2 cellular contexts compared by ENCODE assay signal in the genomic region with DNA sequence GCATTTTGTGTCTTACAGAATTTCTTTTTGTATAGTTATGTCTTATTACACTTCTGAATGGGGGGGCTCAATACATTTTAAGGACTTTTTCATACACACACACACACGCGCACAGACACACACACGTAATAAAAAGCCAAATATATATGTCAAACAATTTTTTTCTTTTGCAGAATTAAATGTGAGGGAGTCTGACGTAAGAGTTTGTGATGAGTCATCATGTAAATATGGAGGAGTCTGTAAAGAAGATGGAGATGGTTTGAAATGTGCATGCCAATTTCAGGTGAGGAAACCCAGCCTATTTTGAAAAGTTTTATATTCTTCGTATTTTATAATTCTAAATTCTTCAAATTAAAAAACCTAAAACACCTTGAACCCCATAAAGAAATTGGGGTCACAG.
TF ChIP-seq lines count a peak whose summit lies in the region.

No MANE protein-coding gene starts in this region.

TF ChIP-seq in SK-N-SH, 30 proteins besides CTCF, POLR2A, EP300 and RAD21:
- 0 out of 2 replicates have a peak, but pooled peaks have one; percentile 34 for TF ChIP-seq JUND (IDR thresholded peaks at IDR 0.05)
- TF ChIP-seq, protein P1, sequence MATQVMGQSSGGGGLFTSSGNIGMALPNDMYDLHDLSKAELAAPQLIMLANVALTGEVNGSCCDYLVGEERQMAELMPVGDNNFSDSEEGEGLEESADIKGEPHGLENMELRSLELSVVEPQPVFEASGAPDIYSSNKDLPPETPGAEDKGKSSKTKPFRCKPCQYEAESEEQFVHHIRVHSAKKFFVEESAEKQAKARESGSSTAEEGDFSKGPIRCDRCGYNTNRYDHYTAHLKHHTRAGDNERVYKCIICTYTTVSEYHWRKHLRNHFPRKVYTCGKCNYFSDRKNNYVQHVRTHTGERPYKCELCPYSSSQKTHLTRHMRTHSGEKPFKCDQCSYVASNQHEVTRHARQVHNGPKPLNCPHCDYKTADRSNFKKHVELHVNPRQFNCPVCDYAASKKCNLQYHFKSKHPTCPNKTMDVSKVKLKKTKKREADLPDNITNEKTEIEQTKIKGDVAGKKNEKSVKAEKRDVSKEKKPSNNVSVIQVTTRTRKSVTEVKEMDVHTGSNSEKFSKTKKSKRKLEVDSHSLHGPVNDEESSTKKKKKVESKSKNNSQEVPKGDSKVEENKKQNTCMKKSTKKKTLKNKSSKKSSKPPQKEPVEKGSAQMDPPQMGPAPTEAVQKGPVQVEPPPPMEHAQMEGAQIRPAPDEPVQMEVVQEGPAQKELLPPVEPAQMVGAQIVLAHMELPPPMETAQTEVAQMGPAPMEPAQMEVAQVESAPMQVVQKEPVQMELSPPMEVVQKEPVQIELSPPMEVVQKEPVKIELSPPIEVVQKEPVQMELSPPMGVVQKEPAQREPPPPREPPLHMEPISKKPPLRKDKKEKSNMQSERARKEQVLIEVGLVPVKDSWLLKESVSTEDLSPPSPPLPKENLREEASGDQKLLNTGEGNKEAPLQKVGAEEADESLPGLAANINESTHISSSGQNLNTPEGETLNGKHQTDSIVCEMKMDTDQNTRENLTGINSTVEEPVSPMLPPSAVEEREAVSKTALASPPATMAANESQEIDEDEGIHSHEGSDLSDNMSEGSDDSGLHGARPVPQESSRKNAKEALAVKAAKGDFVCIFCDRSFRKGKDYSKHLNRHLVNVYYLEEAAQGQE (IDR thresholded peaks at IDR 0.05; ENCODE audit: low read depth, low read length) = no peak

TF ChIP-seq in SK-N-SH treated with all-trans-retinoic acid at 6 μM for 48 hours, 23 proteins besides CTCF, POLR2A, EP300 and RAD21:
- TF ChIP-seq ZNF8 (CRISPR knock-in tag; IDR thresholded peaks at IDR 0.05) = no peak
- TF ChIP-seq PPARA (CRISPR knock-in tag; IDR thresholded peaks at IDR 0.05; ENCODE audit: borderline replicate concordance) = no peak
- no peak for TF ChIP-seq ZNF565 (CRISPR knock-in tag; conservative IDR thresholded peaks at IDR 0.05; ENCODE audit: low read depth)
- TF ChIP-seq TOX (CRISPR knock-in tag; IDR thresholded peaks at IDR 0.05; ENCODE audit: borderline replicate concordance) = no peak
- TF ChIP-seq SNAI2 (CRISPR knock-in tag; IDR thresholded peaks at IDR 0.05) = no peak
- TF ChIP-seq, protein P2, sequence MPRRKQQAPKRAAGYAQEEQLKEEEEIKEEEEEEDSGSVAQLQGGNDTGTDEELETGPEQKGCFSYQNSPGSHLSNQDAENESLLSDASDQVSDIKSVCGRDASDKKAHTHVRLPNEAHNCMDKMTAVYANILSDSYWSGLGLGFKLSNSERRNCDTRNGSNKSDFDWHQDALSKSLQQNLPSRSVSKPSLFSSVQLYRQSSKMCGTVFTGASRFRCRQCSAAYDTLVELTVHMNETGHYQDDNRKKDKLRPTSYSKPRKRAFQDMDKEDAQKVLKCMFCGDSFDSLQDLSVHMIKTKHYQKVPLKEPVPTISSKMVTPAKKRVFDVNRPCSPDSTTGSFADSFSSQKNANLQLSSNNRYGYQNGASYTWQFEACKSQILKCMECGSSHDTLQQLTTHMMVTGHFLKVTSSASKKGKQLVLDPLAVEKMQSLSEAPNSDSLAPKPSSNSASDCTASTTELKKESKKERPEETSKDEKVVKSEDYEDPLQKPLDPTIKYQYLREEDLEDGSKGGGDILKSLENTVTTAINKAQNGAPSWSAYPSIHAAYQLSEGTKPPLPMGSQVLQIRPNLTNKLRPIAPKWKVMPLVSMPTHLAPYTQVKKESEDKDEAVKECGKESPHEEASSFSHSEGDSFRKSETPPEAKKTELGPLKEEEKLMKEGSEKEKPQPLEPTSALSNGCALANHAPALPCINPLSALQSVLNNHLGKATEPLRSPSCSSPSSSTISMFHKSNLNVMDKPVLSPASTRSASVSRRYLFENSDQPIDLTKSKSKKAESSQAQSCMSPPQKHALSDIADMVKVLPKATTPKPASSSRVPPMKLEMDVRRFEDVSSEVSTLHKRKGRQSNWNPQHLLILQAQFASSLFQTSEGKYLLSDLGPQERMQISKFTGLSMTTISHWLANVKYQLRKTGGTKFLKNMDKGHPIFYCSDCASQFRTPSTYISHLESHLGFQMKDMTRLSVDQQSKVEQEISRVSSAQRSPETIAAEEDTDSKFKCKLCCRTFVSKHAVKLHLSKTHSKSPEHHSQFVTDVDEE (CRISPR knock-in tag; IDR thresholded peaks at IDR 0.05) = no peak
- TF ChIP-seq ISL1 (CRISPR knock-in tag; IDR thresholded peaks at IDR 0.05) = no peak
- TF ChIP-seq, protein P3, sequence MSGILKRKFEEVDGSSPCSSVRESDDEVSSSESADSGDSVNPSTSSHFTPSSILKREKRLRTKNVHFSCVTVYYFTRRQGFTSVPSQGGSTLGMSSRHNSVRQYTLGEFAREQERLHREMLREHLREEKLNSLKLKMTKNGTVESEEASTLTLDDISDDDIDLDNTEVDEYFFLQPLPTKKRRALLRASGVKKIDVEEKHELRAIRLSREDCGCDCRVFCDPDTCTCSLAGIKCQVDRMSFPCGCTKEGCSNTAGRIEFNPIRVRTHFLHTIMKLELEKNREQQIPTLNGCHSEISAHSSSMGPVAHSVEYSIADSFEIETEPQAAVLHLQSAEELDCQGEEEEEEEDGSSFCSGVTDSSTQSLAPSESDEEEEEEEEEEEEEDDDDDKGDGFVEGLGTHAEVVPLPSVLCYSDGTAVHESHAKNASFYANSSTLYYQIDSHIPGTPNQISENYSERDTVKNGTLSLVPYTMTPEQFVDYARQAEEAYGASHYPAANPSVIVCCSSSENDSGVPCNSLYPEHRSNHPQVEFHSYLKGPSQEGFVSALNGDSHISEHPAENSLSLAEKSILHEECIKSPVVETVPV (CRISPR knock-in tag; IDR thresholded peaks at IDR 0.05) = no peak
